Comparison of ENCODE assay signal across 8 cellular contexts in the genomic region with DNA sequence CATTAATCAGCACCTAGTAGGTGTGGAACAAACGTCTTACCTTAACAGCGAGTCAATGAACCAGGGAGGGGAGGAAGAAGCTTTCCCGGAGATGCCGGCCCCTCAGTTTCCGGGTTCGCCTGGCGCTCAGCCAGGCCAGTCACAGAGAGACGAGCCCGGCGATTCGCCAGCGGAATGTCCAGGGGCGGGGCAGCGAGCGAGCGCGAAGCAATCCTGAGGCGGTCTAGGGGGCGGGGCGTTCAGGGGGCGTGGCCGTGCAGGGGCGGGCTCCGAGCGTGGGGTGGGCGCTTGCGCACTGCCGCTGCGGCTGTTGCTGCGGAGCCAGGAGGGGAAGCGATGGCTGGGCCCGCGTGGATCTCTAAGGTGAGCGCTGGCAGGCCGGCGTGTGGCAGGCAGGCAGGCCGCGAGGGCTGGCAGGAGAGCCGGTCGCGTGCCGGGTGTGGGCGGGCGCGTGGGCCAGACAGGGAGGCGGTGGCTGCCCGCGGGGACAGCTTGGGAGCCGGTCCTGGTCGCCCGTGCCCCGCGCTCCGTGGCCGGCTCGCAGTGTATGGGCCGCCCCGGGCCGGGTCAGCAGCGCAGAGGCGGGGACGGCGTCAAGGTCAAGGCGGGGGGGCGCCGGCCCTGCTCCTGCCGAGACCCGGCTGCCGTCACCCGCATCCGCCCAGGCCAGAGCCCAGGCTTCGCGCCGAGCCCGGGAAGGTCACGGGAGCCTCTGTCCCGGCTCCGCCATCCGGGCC. TPM values are rescaled to one million over a fixed set of nuclear protein-coding genes. Genes with fewer than 3 reads are reported as not detected.
A peak's percentile ranks its signal among the peaks of the same experiment; 100 is the strongest.
DNase-seq lines count a peak whose midpoint lies in the region; ATAC-seq and TF ChIP-seq lines count a peak whose summit lies in the region.

Gene IDH3A, plus strand, starts transcription at position 295 of the 737 bp plus-strand sequence. Its CDS starts 42 bp downstream, at position 337.

- no peaks in the 10 kb centered on the region for H3K9me2 ChIP-seq in PC-9 (ENCODE audit: insufficient read depth)

- TF ChIP-seq CTCF in PC-9 (conservative IDR thresholded peaks at IDR 0.05) (no peak), epithelial cell of proximal tubule (conservative IDR thresholded peaks at IDR 0.05; ENCODE audit: low read depth, low read length) (no peak)

- no peaks in the 10 kb centered on the region for H3K27me3 ChIP-seq in PC-9 (ENCODE audit: insufficient read depth, low read depth)
- no peaks in the 10 kb centered on the region for H3K27me3 ChIP-seq in mucosa of rectum (ENCODE audit: control insufficient read depth in 2 of 2, insufficient read depth in 2 of 2, low read length in 2 of 2)

- peaks cover 30% of the 10 kb centered on the region for H3K79me2 ChIP-seq in PC-9 (ENCODE audit: low read depth)

- peaks cover 20% of the 10 kb centered on the region for H3K4me1 ChIP-seq in PC-9 (replicated peaks; ENCODE audit: insufficient read depth)
- H3K4me1 ChIP-seq in mucosa of rectum (ENCODE audit: control insufficient read depth in 2 of 2, insufficient read depth in 2 of 2, low read length in 2 of 2) = peaks cover 13 to 22% of the 10 kb centered on the region in 2 donors

- 0 out of 2 replicates have a peak, but pooled peaks cover 5% of the 10 kb centered on the region for H4K20me1 ChIP-seq in PC-9 (ENCODE audit: insufficient read depth)

- CTCF ChIA-PET in PC-9 (lab: Charles Lee) = interaction anchor here (0.5 to 0.9 kb wide), 2 partner anchors 40 to 150 kb away, joined by 4 read pairs; partner anchors contain the start of gene SKIC8

- H3F3A ChIP-seq in PC-9 (ENCODE audit: insufficient read depth, low read depth) = peaks cover 12% of the 10 kb centered on the region; the same call in 1 of the 2 replicates

- POLR2A ChIA-PET in PC-9 (lab: Charles Lee; ENCODE audit: unreplicated experiment) = interaction anchor here (0.6 to 0.7 kb wide), 2 partner anchors 67 to 84 kb away, joined by 5 read pairs; no protein-coding TSS in a partner anchor

- peak; percentile 76 for ATAC-seq in GM21717 (IDR thresholded peaks at IDR 0.05; ENCODE audit: unreplicated experiment)

- in situ Hi-C loops in KBM-7 (cut with MboI; ENCODE audit: low pct_unique_long_range_greater_than_20kb, low sequenced_read_pairs) = no loop called here

- peak within 1 kb of the TSS; percentile 90 for H3K4me3 ChIP-seq in PC-9
- peak within 1 kb of the TSS; percentile 90 for H3K4me3 ChIP-seq in epithelial cell of proximal tubule (ENCODE audit: low read depth, low read length)
- H3K4me3 ChIP-seq in mucosa of rectum (ENCODE audit: low read length in 2 of 2) = peak within 1 kb of the TSS; percentile 77 to 85

- H3K9me3 ChIP-seq in PC-9 (ENCODE audit: insufficient read depth, low read depth) (no peaks in the 10 kb centered on the region), mucosa of rectum (ENCODE audit: control insufficient read depth in 2 of 2, low read length in 2 of 2) (no peaks in the 10 kb centered on the region)

- peak within 1 kb of the TSS; percentile 95 for H2AFZ ChIP-seq in PC-9

- peak within 1 kb of the TSS; percentile 70 to 89 for H3K9ac ChIP-seq in mucosa of rectum (ENCODE audit: low read depth in 1 of 2, low read length in 2 of 2)

- BruUV-seq in PC-9 (replicated peaks; lab: Mats Ljungman, UMichigan) = no TSS peak

- peak within 1 kb of the TSS; percentile 93 for H3K4me2 ChIP-seq in PC-9

- DNase-seq in DMS53 (lab: John Stamatoyannopoulos, UW) = peak; percentile 97
- peak; percentile 98 for DNase-seq in KBM-7
- DNase-seq in PC-9 = peak; percentile 84 to 98
- DNase-seq in activated T-cell treated with anti-CD3 and anti-CD28 coated beads, Interleukin-2, amount 50 U/mL, for 1 hour = peak; percentile 99
- peak; percentile 45 for DNase-seq in epithelial cell of proximal tubule (ENCODE audit: low read depth)
- DNase-seq in stimulated activated CD8-positive, alpha-beta memory T cell treated with anti-CD3 and anti-CD28 coated beads, Interleukin-4, amount 100 ng/mL, for 4 hours (ENCODE audit: low read depth in 2 of 2, low spot score in 1 of 2) = peak; percentile 99 to 100

- H3K36me3 ChIP-seq in PC-9 (ENCODE audit: low read depth) = no peaks in the 10 kb centered on the region
- peaks cover 0 to 3% of the 10 kb centered on the region in 2 donors for H3K36me3 ChIP-seq in mucosa of rectum (ENCODE audit: control insufficient read depth in 2 of 2, insufficient read depth in 2 of 2, low read length in 2 of 2)

- intact Hi-C loops in PC-9 (cut with micrococcal nuclease; ENCODE audit: unreplicated experiment) = loop anchor here (1.0 kb wide), 1 partner anchor 15 kb away; no protein-coding TSS in a partner anchor

- peak within 1 kb of the TSS; percentile 52 for H3K27ac ChIP-seq in PC-9
- H3K27ac ChIP-seq in mucosa of rectum (ENCODE audit: low read depth in 2 of 2, low read length in 2 of 2) = peak within 1 kb of the TSS; percentile 78 to 88

RNA-seq across cellular contexts. Expression of gene IDH3A, which starts in this region (rescaled TPM):
- total RNA-seq in PC-9 (2021) = 64.8 and 67.8 TPM in 2 replicates
- 40.8 and 57.5 TPM in 2 replicates for total RNA-seq in epithelial cell of proximal tubule

Comparison
In these comparisons a context has a peak if more than half of its experiments do, and no peak if none do; other contexts are left out.
1. Peak in every context shown above with its lines: DNase-seq, ATAC-seq, H3K4me3 ChIP-seq and H3K27ac ChIP-seq.
2. DNase-seq: peak in every context shown above with its lines; median percentile 100 in stimulated activated CD8-positive, alpha-beta memory T cell treated with anti-CD3 and anti-CD28 coated beads, Interleukin-4, amount 100 ng/mL, for 4 hours; 99 in activated T-cell treated with anti-CD3 and anti-CD28 coated beads, Interleukin-2, amount 50 U/mL, for 1 hour; 98 in KBM-7; 97 in DMS53; 91 in PC-9; 45 in epithelial cell of proximal tubule.